15 cellular contexts compared by ENCODE assay signal in genomic region chr9:126696764-126697145, GRCh38.
"Had no signal": no experiment of that assay in that cellular context is flagged by ENCODE, and none has a peak within 500 bp of the region (broad histone marks: within the 10 kb centered on the region; RNA-seq: fewer than 3 reads in every experiment).

No MANE protein-coding gene starts in this region.

- H3K27me3 ChIP-seq: pancreas, right lobe of liver had no signal

- H3K4me1 ChIP-seq: esophagus squamous epithelium, pancreas, right lobe of liver had no signal

- ATAC-seq: activated CD8-positive, alpha-beta T cell treated with anti-CD3 and anti-CD28 coated beads for 36 hours; activated T-cell treated with anti-CD3 and anti-CD28 coated beads, Interleukin-2, amount 50 U/mL, for 4 hours; pancreas; right lobe of liver; stimulated activated memory B cell treated with anti-CD40 and anti-IgM and Interleukin-4, amounts not matched to agents 10 μg/mL and 1 μg/mL and 100 μg/mL, for 72 hours had no signal

- H3K27ac ChIP-seq: esophagus squamous epithelium, pancreas, right lobe of liver had no signal

- H3K4me3 Mint-ChIP-seq: activated CD8-positive, alpha-beta T cell treated with anti-CD3 and anti-CD28 coated beads for 36 hours; activated T-cell treated with anti-CD3 and anti-CD28 coated beads, Interleukin-2, amount 50 U/mL, for 4 hours; dendritic cell treated with granulocyte-macrophage colony-stimulating factor and Interleukin-4, amounts not matched to agents 40 ng/mL and 50 ng/mL, for 4 days; stimulated activated memory B cell treated with anti-CD40 and anti-IgM and Interleukin-4, amounts not matched to agents 10 μg/mL and 1 μg/mL and 100 μg/mL, for 72 hours had no signal

- H3K36me3 ChIP-seq: esophagus squamous epithelium, pancreas, right lobe of liver had no signal

- H3K4me1 Mint-ChIP-seq: stimulated activated memory B cell treated with anti-CD40 and anti-IgM and Interleukin-4, amounts not matched to agents 10 μg/mL and 1 μg/mL and 100 μg/mL, for 72 hours had no signal

- H3K36me3 Mint-ChIP-seq: stimulated activated memory B cell treated with anti-CD40 and anti-IgM and Interleukin-4, amounts not matched to agents 10 μg/mL and 1 μg/mL and 100 μg/mL, for 72 hours had no signal

- H3K9me3 Mint-ChIP-seq: activated CD8-positive, alpha-beta T cell treated with anti-CD3 and anti-CD28 coated beads for 36 hours; activated T-cell treated with anti-CD3 and anti-CD28 coated beads, Interleukin-2, amount 50 U/mL, for 4 hours; dendritic cell treated with granulocyte-macrophage colony-stimulating factor and Interleukin-4, amounts not matched to agents 40 ng/mL and 50 ng/mL, for 4 days; stimulated activated memory B cell treated with anti-CD40 and anti-IgM and Interleukin-4, amounts not matched to agents 10 μg/mL and 1 μg/mL and 100 μg/mL, for 72 hours had no signal

- DNase-seq: activated CD4-positive, alpha-beta T cell treated with anti-CD3 and anti-CD28 coated beads for 48 hours; activated CD8-positive, alpha-beta T cell treated with anti-CD3 and anti-CD28 coated beads for 36 hours; activated naive CD4-positive, alpha-beta T cell treated with anti-CD3 and anti-CD28 coated beads, Interleukin-2, amount 50 U/mL, for 16 hours; activated T-cell treated with anti-CD3 and anti-CD28 coated beads, Interleukin-2, amount 50 U/mL, for 4 hours; cerebellar nuclear complex; effector memory CD4-positive, alpha-beta T cell; esophagus squamous epithelium; mammary epithelial cell; midbrain; stimulated activated CD4-positive, alpha-beta T cell treated with anti-CD3 and anti-CD28 coated beads, Interleukin-4, amount 100 ng/mL, for 4 hours had no signal

- H3K4me3 ChIP-seq: esophagus squamous epithelium, pancreas, right lobe of liver, smooth muscle cell had no signal

- H3K9me3 ChIP-seq: esophagus squamous epithelium, pancreas, right lobe of liver had no signal

- H3K27ac Mint-ChIP-seq: activated CD8-positive, alpha-beta T cell treated with anti-CD3 and anti-CD28 coated beads for 36 hours; dendritic cell treated with granulocyte-macrophage colony-stimulating factor and Interleukin-4, amounts not matched to agents 40 ng/mL and 50 ng/mL, for 4 days; stimulated activated memory B cell treated with anti-CD40 and anti-IgM and Interleukin-4, amounts not matched to agents 10 μg/mL and 1 μg/mL and 100 μg/mL, for 72 hours had no signal
